8 cellular contexts compared by ENCODE assay signal in genomic region chr5:82225525-82226172, GRCh38. TPM values are rescaled to one million over a fixed set of nuclear protein-coding genes. Genes with fewer than 3 reads are reported as not detected.
DNase-seq lines count a peak whose midpoint lies in the region; ATAC-seq and TF ChIP-seq lines count a peak whose summit lies in the region.

No MANE protein-coding gene starts in this region.

- no peak overlapping the region for H3K4me3 ChIP-seq in AG10803 (ENCODE audit: low read length)
- H3K4me3 ChIP-seq in lower lobe of right lung = no peak overlapping the region

- peaks cover 7% of the 10 kb centered on the region for H3K4me1 ChIP-seq in lower lobe of right lung

- H3K36me3 ChIP-seq in lower lobe of right lung = no peaks in the 10 kb centered on the region

- peak; percentile 90 for TF ChIP-seq CTCF in AG10803 (conservative IDR thresholded peaks at IDR 0.05; ENCODE audit: low read length)
- peak; percentile 85 for TF ChIP-seq CTCF in lower lobe of right lung (IDR thresholded peaks at IDR 0.05)

- ATAC-seq in GM18868 (IDR thresholded peaks at IDR 0.05; ENCODE audit: unreplicated experiment) (peak; percentile 86), HG03108 (IDR thresholded peaks at IDR 0.05; ENCODE audit: unreplicated experiment) (peak; percentile 79), lower lobe of right lung (peak; percentile 90 to 93)

- H3K9me3 ChIP-seq in lower lobe of right lung = no peaks in the 10 kb centered on the region

- intact Hi-C loops in lower lobe of right lung (cut with DNase I) = no loop called here

- H3K27me3 ChIP-seq in lower lobe of right lung (ENCODE audit: low read depth) = no peaks in the 10 kb centered on the region

- H3K27ac ChIP-seq in lower lobe of right lung = no peak overlapping the region

- DNase-seq in AG10803 (ENCODE audit: low read depth) = peak; percentile 46
- peak; percentile 23 for DNase-seq in NCI-H226
- peak; percentile 73 for DNase-seq in activated CD4-positive, alpha-beta T cell treated with anti-CD3 and anti-CD28 coated beads for 48 hours
- DNase-seq in dedifferentiated amniotic fluid mesenchymal stem cell (ENCODE audit: extremely low spot score) = peak; percentile 78
- DNase-seq in lower lobe of right lung = no peak
- peak; percentile 33 for DNase-seq in stimulated activated CD8-positive, alpha-beta memory T cell treated with anti-CD3 and anti-CD28 coated beads, Interleukin-12 subunit alpha, Interleukin-12 subunit beta, amount 100 ng/mL, for 1 hour (ENCODE audit: low read depth)

RNA-seq across cellular contexts. Expression of gene RPS23, which starts 52.5 kb away (rescaled TPM):
- 1,400 TPM for total RNA-seq in lower lobe of right lung
